In genomic region chr2:58604096-58604495, GRCh38 we compare ENCODE assay signal across 19 cellular contexts.
"Had no signal": no experiment of that assay in that cellular context is flagged by ENCODE, and none has a peak within 500 bp of the region (broad histone marks: within the 10 kb centered on the region; RNA-seq: fewer than 3 reads in every experiment).

No MANE protein-coding gene starts in this region.

- H3K4me3 ChIP-seq: body of pancreas, coronary artery, hepatocyte, lung, prostate gland, suprapubic skin, vagina had no signal

- FAIRE-seq: islet of Langerhans, small intestine had no signal

- ATAC-seq: activated CD4-positive, alpha-beta T cell treated with anti-CD3 and anti-CD28 coated beads for 36 hours; body of pancreas; right cardiac atrium; stimulated activated naive CD8-positive, alpha-beta T cell treated with anti-CD3 and anti-CD28 coated beads, Interleukin-15, amount 100 ng/mL, for 72 hours; T-cell; WTC11 had no signal

- H3K27me3 ChIP-seq: body of pancreas, hepatocyte, suprapubic skin, vagina had no signal

- H3K4me1 ChIP-seq: body of pancreas, prostate gland, suprapubic skin, vagina had no signal

- H3K27ac ChIP-seq: body of pancreas, coronary artery, hepatocyte, prostate gland, suprapubic skin, vagina had no signal

- H3K9me3 ChIP-seq: body of pancreas, prostate gland, suprapubic skin, vagina had no signal

- DNase-seq: activated CD4-positive, alpha-beta T cell treated with anti-CD3 and anti-CD28 coated beads for 36 hours; activated CD4-positive, alpha-beta T cell treated with anti-CD3 and anti-CD28 coated beads, Interleukin-2, amount 50 U/mL, for 48 hours; activated T-cell treated with anti-CD3 and anti-CD28 coated beads for 4 hours; amniotic stem cell; body of pancreas; right cardiac atrium; small intestine; stimulated activated CD4-positive, alpha-beta T cell treated with anti-CD3 and anti-CD28 coated beads, Interleukin-15, amount 100 ng/mL, for 24 hours; stimulated activated CD4-positive, alpha-beta T cell treated with anti-CD3 and anti-CD28 coated beads, Interleukin-2, amount 100 ng/mL, for 48 hours; stimulated activated naive CD8-positive, alpha-beta T cell treated with anti-CD3 and anti-CD28 coated beads, Interleukin-15, amount 100 ng/mL, for 72 hours; T-cell had no signal

- H3K36me3 ChIP-seq: prostate gland, suprapubic skin, vagina had no signal
